Comparison of ENCODE assay signal across 8 cellular contexts in genomic region chr4:83535520-83535944, GRCh38. TPM values are rescaled to one million over a fixed set of nuclear protein-coding genes. Genes with fewer than 3 reads are reported as not detected.
A peak's percentile ranks its signal among the peaks of the same experiment; 100 is the strongest.
DNase-seq lines count a peak whose midpoint lies in the region; ATAC-seq and TF ChIP-seq lines count a peak whose summit lies in the region.

No MANE protein-coding gene starts in this region.

- intact Hi-C loops in Caco-2 (cut with micrococcal nuclease; ENCODE audit: unreplicated experiment), result no loop called here

- H3K4me3 ChIP-seq in Caco-2 (ENCODE audit: low read depth, low read length) (peak overlapping the region; percentile 76), HUES64 (ENCODE audit: low read length) (peak overlapping the region; percentile 91), skin epidermis (peak overlapping the region; percentile 36 to 73 (median 53))

- no peaks in the 10 kb centered on the region for H3K9me3 ChIP-seq in Caco-2
- H3K9me3 ChIP-seq in HUES64 (ENCODE audit: insufficient read depth, low read depth, low read length), result no peaks in the 10 kb centered on the region
- no peaks in the 10 kb centered on the region for H3K9me3 ChIP-seq in T-helper 17 cell (ENCODE audit: control insufficient read depth, low read length, poor library complexity, severe bottlenecking)

- H3K36me3 Mint-ChIP-seq in Caco-2 (ENCODE audit: insufficient read depth, unreplicated experiment) (no peaks in the 10 kb centered on the region), T-helper 17 cell (ENCODE audit: low read depth) (peaks cover 2% of the 10 kb centered on the region), brain (no peaks in the 10 kb centered on the region)

- POLR2A ChIA-PET in Caco-2 (lab: Charles Lee), result interaction anchor here (0.5 to 0.6 kb wide), 3 partner anchors 12 to 705 kb away, joined by 3 to 17 read pairs (median 4); no protein-coding TSS in a partner anchor

- H3K27me3 ChIP-seq in Caco-2 (replicated peaks; ENCODE audit: control insufficient read depth, insufficient read depth, low read length) (no peaks in the 10 kb centered on the region), HUES64 (ENCODE audit: insufficient read depth, low read length) (peaks cover 75% of the 10 kb centered on the region)

- TF ChIP-seq CTCF in Caco-2 (IDR thresholded peaks at IDR 0.05; ENCODE audit: insufficient read depth in 1 of 2, low read depth in 1 of 2, low read length in 1 of 2, severe bottlenecking in 1 of 2, unreplicated experiment in 1 of 2) (no peak), brain (conservative IDR thresholded peaks at IDR 0.05) (no peak)

- H3K9me3 Mint-ChIP-seq in Caco-2 (ENCODE audit: unreplicated experiment) (no peaks in the 10 kb centered on the region), brain (peaks cover 0 to 5% (median 0%) of the 10 kb centered on the region in 5 experiments)

- H3K27me3 Mint-ChIP-seq in Caco-2 (ENCODE audit: insufficient read depth, unreplicated experiment) (peaks cover 9% of the 10 kb centered on the region), T-helper 17 cell (peaks cover 11% of the 10 kb centered on the region), brain (peaks cover 81% of the 10 kb centered on the region)

- no peaks in the 10 kb centered on the region for H3K4me1 ChIP-seq in Caco-2
- no peaks in the 10 kb centered on the region for H3K4me1 ChIP-seq in HUES64 (ENCODE audit: insufficient read depth, low read length)

- H3K4me1 Mint-ChIP-seq in Caco-2 (ENCODE audit: low read depth, unreplicated experiment) (no peaks in the 10 kb centered on the region), T-helper 17 cell (peaks cover 25% of the 10 kb centered on the region), brain (peaks cover 18% of the 10 kb centered on the region)

- H3K4me3 Mint-ChIP-seq in Caco-2 (ENCODE audit: unreplicated experiment) (peak overlapping the region; percentile 93), T-helper 17 cell (peak overlapping the region; percentile 99), brain (peak overlapping the region; percentile 86 to 92 (median 91))

- H3K9ac ChIP-seq in HUES64 (ENCODE audit: low read depth, low read length), result no peak overlapping the region

- ATAC-seq in GM21423 (IDR thresholded peaks at IDR 0.05; ENCODE audit: unreplicated experiment) (peak; percentile 31), T-helper 17 cell (peak; percentile 66)

- no peaks in the 10 kb centered on the region for H3K36me3 ChIP-seq in Caco-2 (ENCODE audit: control insufficient read depth, insufficient read depth, low read length)
- no peaks in the 10 kb centered on the region for H3K36me3 ChIP-seq in HUES64 (ENCODE audit: insufficient read depth, low read length)

- peak; percentile 26 to 35 for DNase-seq in Caco-2
- peak in 1 of 3 donors; percentile 14 for DNase-seq in T-helper 17 cell
- peak; percentile 46 for DNase-seq in iPS-NIHi11 (ENCODE audit: low spot score)
- no peak for DNase-seq in EL

- WGBS in HUES64, result under 1% methylated on average over 19 of the region's 19 CpGs

- no peak overlapping the region for H3K27ac ChIP-seq in HUES64 (ENCODE audit: low read depth, low read length)
- peak overlapping the region in 17 of 21 experiments; percentile 25 to 81 (median 71) for H3K27ac ChIP-seq in skin epidermis

- CTCF ChIA-PET in Caco-2 (lab: Charles Lee), result no interaction called here

- H3K27ac Mint-ChIP-seq in Caco-2 (ENCODE audit: unreplicated experiment), result peak overlapping the region; percentile 70
- peak overlapping the region; percentile 92 for H3K27ac Mint-ChIP-seq in T-helper 17 cell
- H3K27ac Mint-ChIP-seq in brain, result peak overlapping the region in 4 of 5 experiments; percentile 16 to 90 (median 61)

- no TSS peak for BruUV-seq in Caco-2 (replicated peaks; lab: Mats Ljungman, UMichigan)

RNA-seq across cellular contexts. Expression of gene GPAT3, which starts 0.4 kb away (rescaled TPM):
- total RNA-seq in Caco-2 (2022) (4.6 and 5.0 TPM in 2 replicates), T-helper 17 cell (1 to 10 TPM; 4.1 to 5.0 TPM)
- polyA plus RNA-seq in HUES64 (2013, experiment 1 of 2), result 0.85 TPM
- polyA plus RNA-seq in HUES64 (2013, experiment 2 of 2), result 1.1 TPM
- 0.36 TPM for polyA plus RNA-seq in brain (ENCODE audit: insufficient read depth, low read depth, low replicate concordance)

RNA-seq across cellular contexts. Expression of gene ABRAXAS1, which starts 50.6 kb away (rescaled TPM):
- 18.2 and 19.9 TPM in 2 replicates for total RNA-seq in Caco-2 (2022)
- 21.6 TPM for polyA plus RNA-seq in HUES64 (2013, experiment 1 of 2)
- polyA plus RNA-seq in HUES64 (2013, experiment 2 of 2), result 30.4 TPM
- 10 to 100 TPM; 16.6 to 17.6 TPM for total RNA-seq in T-helper 17 cell
- 2.3 TPM for polyA plus RNA-seq in brain (ENCODE audit: insufficient read depth, low read depth, low replicate concordance)
